24 cellular contexts compared by ENCODE assay signal in genomic region chr15:61946778-61947177, GRCh38.
DNase-seq lines count a peak whose midpoint lies in the region; ATAC-seq and TF ChIP-seq lines count a peak whose summit lies in the region.
"Had no signal": no experiment of that assay in that cellular context is flagged by ENCODE, and none has a peak within 500 bp of the region (broad histone marks: within the 10 kb centered on the region; RNA-seq: fewer than 3 reads in every experiment).

No MANE protein-coding gene starts in this region.

- H3K27me3 ChIP-seq in SK-N-SH (ENCODE audit: insufficient read depth), result no peaks in the 10 kb centered on the region

- DNase-seq in SK-N-SH (no peak), RWPE1 (ENCODE audit: low spot score) (peak; percentile 4), fibroblast of gingiva (ENCODE audit: low read depth) (peak; percentile 38), DMS 273 treated with DMSO at 0.1 percent for 48 hours (lab: John Stamatoyannopoulos, UW) (no peak), putamen (ENCODE audit: low spot score) (no peak)
- no peak for DNase-seq in activated T-helper 2 cell treated with anti-CD3 and anti-CD28 coated beads, Interferon-gamma antibody, Interleukin-2, Interleukin-4, amounts not matched to agents 10 μg/mL and 5 μg/mL and 100 μg/mL, durations not matched to agents 14 hours and 24 hours and 36 hours (ENCODE audit: low spot score)
- DNase-seq: activated CD4-positive, CD25-positive, alpha-beta regulatory T cell treated with anti-CD3 and anti-CD28 coated beads, Interleukin-2, amount 50 U/mL, for 72 hours; activated CD8-positive, alpha-beta memory T cell treated with anti-CD3 and anti-CD28 coated beads for 24 hours; activated naive CD4-positive, alpha-beta T cell treated with Interleukin-2 at 50 U/mL for 16 hours; activated T-cell treated with anti-CD3 and anti-CD28 coated beads, Interleukin-2, amount 50 U/mL, for 24 hours; cerebellar nuclear complex; effector CD8-positive, alpha-beta T cell; mesendoderm; naive thymus-derived CD4-positive, alpha-beta T cell; NCI-H1092; NCI-H1930; stimulated activated CD4-positive, alpha-beta T cell treated with anti-CD3 and anti-CD28 coated beads, Interleukin-2, amount 100 ng/mL, for 48 hours; stimulated activated naive CD4-positive, alpha-beta T cell had no signal

- H3K27me3 Mint-ChIP-seq in activated T-helper 2 cell treated with anti-CD3 and anti-CD28 coated beads, Interferon-gamma antibody, Interleukin-2, Interleukin-4, amounts not matched to agents 10 μg/mL and 5 μg/mL and 100 μg/mL, durations not matched to agents 14 hours and 24 hours and 36 hours (ENCODE audit: low read depth), result no peaks in the 10 kb centered on the region
- H3K27me3 Mint-ChIP-seq: activated T-cell treated with anti-CD3 and anti-CD28 coated beads, Interleukin-2, amount 50 U/mL, for 24 hours; naive thymus-derived CD4-positive, alpha-beta T cell had no signal

- no peaks in the 10 kb centered on the region for H3K79me2 ChIP-seq in SK-N-SH (ENCODE audit: insufficient read depth)

- H3K4me3 Mint-ChIP-seq in activated T-helper 2 cell treated with anti-CD3 and anti-CD28 coated beads, Interferon-gamma antibody, Interleukin-2, Interleukin-4, amounts not matched to agents 10 μg/mL and 5 μg/mL and 100 μg/mL, durations not matched to agents 14 hours and 24 hours and 36 hours (ENCODE audit: low read depth), result no peak overlapping the region
- H3K4me3 Mint-ChIP-seq: activated T-cell treated with anti-CD3 and anti-CD28 coated beads, Interleukin-2, amount 50 U/mL, for 24 hours; naive thymus-derived CD4-positive, alpha-beta T cell had no signal

- no peak overlapping the region for H3K27ac Mint-ChIP-seq in activated T-helper 2 cell treated with anti-CD3 and anti-CD28 coated beads, Interferon-gamma antibody, Interleukin-2, Interleukin-4, amounts not matched to agents 10 μg/mL and 5 μg/mL and 100 μg/mL, durations not matched to agents 14 hours and 24 hours and 36 hours
- H3K27ac Mint-ChIP-seq: activated T-cell treated with anti-CD3 and anti-CD28 coated beads, Interleukin-2, amount 50 U/mL, for 24 hours; naive thymus-derived CD4-positive, alpha-beta T cell had no signal

- H3K9me2 ChIP-seq in SK-N-SH, result no peaks in the 10 kb centered on the region

- intact Hi-C loops in activated T-helper 2 cell treated with anti-CD3 and anti-CD28 coated beads, Interferon-gamma antibody, Interleukin-2, Interleukin-4, amounts not matched to agents 10 μg/mL and 5 μg/mL and 100 μg/mL, durations not matched to agents 14 hours and 24 hours and 36 hours (cut with micrococcal nuclease), result no loop called here

- no peak for TF ChIP-seq EP300 in SK-N-SH (IDR thresholded peaks at IDR 0.05; ENCODE audit: borderline replicate concordance in 1 of 2, low read depth in 1 of 2, low read length in 1 of 2)

- CTCF ChIA-PET in SK-N-SH (lab: Yijun Ruan, JAX) (no interaction called here), RWPE1 (lab: Yijun Ruan, JAX) (interaction anchor here (0.7 kb wide), 1 partner anchor 82 kb away, joined by 3 read pairs; no protein-coding TSS in a partner anchor)

- H3K4me3 ChIP-seq in SK-N-SH (ENCODE audit: low read depth in 2 of 2, low read length in 1 of 2), result no peak overlapping the region

- H3F3A ChIP-seq in SK-N-SH (replicated peaks; ENCODE audit: insufficient read depth), result peaks cover 16% of the 10 kb centered on the region

- H3K9me3 Mint-ChIP-seq in activated T-helper 2 cell treated with anti-CD3 and anti-CD28 coated beads, Interferon-gamma antibody, Interleukin-2, Interleukin-4, amounts not matched to agents 10 μg/mL and 5 μg/mL and 100 μg/mL, durations not matched to agents 14 hours and 24 hours and 36 hours, result peaks cover 10% of the 10 kb centered on the region
- H3K9me3 Mint-ChIP-seq: activated T-cell treated with anti-CD3 and anti-CD28 coated beads, Interleukin-2, amount 50 U/mL, for 24 hours had no signal

- peaks cover 63 to 69% of the 10 kb centered on the region in 2 experiments for H3K36me3 ChIP-seq in SK-N-SH (replicated peaks in 1 of 2; ENCODE audit: control insufficient read depth in 1 of 2, insufficient read depth in 2 of 2, low read length in 1 of 2)

- TF ChIP-seq CTCF in SK-N-SH (IDR thresholded peaks at IDR 0.05) (no peak), RWPE1 (conservative IDR thresholded peaks at IDR 0.05; ENCODE audit: low read depth) (no peak)

- POLR2A ChIA-PET in SK-N-SH (lab: Yijun Ruan, JAX), result no interaction called here
- POLR2A ChIA-PET in RWPE1 (lab: Yijun Ruan, JAX; ENCODE audit: low non-redundant PET), result no interaction called here

- H3K27ac ChIP-seq in SK-N-SH (ENCODE audit: low read depth in 2 of 2, low read length in 1 of 2), result no peak overlapping the region
- H3K27ac ChIP-seq in RWPE1, result no peak overlapping the region
- H3K27ac ChIP-seq: 22Rv1, C4-2B had no signal

- TF ChIP-seq RAD21 in SK-N-SH (IDR thresholded peaks at IDR 0.05; ENCODE audit: low read length), result no peak

- no peak overlapping the region for H3K9ac ChIP-seq in SK-N-SH

- no peak overlapping the region for H2AFZ ChIP-seq in SK-N-SH (ENCODE audit: low read depth)

- H3K9me3 ChIP-seq in SK-N-SH, result no peaks in the 10 kb centered on the region

- H3K4me1 Mint-ChIP-seq in activated T-helper 2 cell treated with anti-CD3 and anti-CD28 coated beads, Interferon-gamma antibody, Interleukin-2, Interleukin-4, amounts not matched to agents 10 μg/mL and 5 μg/mL and 100 μg/mL, durations not matched to agents 14 hours and 24 hours and 36 hours (ENCODE audit: low read depth), result no peaks in the 10 kb centered on the region

- ATAC-seq in SK-N-SH treated with all-trans-retinoic acid at 6 μM for 48 hours (no peak), HG03521 (IDR thresholded peaks at IDR 0.05; ENCODE audit: unreplicated experiment) (no peak)
- ATAC-seq: esophagus mucosa; naive thymus-derived CD4-positive, alpha-beta T cell; Right ventricle myocardium inferior had no signal

- peaks cover 44% of the 10 kb centered on the region for H3K36me3 Mint-ChIP-seq in activated T-helper 2 cell treated with anti-CD3 and anti-CD28 coated beads, Interferon-gamma antibody, Interleukin-2, Interleukin-4, amounts not matched to agents 10 μg/mL and 5 μg/mL and 100 μg/mL, durations not matched to agents 14 hours and 24 hours and 36 hours (ENCODE audit: low read depth)

- H3K4me2 ChIP-seq in SK-N-SH, result no peak overlapping the region

- H4K20me1 ChIP-seq in SK-N-SH (ENCODE audit: insufficient read depth), result no peaks in the 10 kb centered on the region

- H3K4me1 ChIP-seq in SK-N-SH (ENCODE audit: control insufficient read depth in 1 of 2, insufficient read depth in 2 of 2, low read depth in 1 of 2, low read length in 1 of 2), result peaks cover 0 to 4% of the 10 kb centered on the region in 2 experiments; a peak in 2 of 4 replicates

TF ChIP-seq in SK-N-SH, 30 proteins besides CTCF, POLR2A, EP300 and RAD21:
- TF ChIP-seq FOSL2 (IDR thresholded peaks at IDR 0.05; ENCODE audit: borderline replicate concordance, low read depth) (peak; percentile 39; the same call in 1 of the 2 replicates), SIN3A (IDR thresholded peaks at IDR 0.05; ENCODE audit: borderline replicate concordance, low read depth, low read length) (no peak), JUND (IDR thresholded peaks at IDR 0.05) (0 out of 2 replicates have a peak, but pooled peaks have one; percentile 26), YY1 (IDR thresholded peaks at IDR 0.05; ENCODE audit: low read depth) (no peak)

TF ChIP-seq in SK-N-SH treated with all-trans-retinoic acid at 6 μM for 48 hours, 23 proteins besides CTCF, POLR2A, EP300 and RAD21:
- TF ChIP-seq ESRRG (CRISPR knock-in tag; IDR thresholded peaks at IDR 0.05) (no peak), TCF4 (CRISPR knock-in tag; IDR thresholded peaks at IDR 0.05; ENCODE audit: borderline replicate concordance) (no peak), PATZ1 (CRISPR knock-in tag; IDR thresholded peaks at IDR 0.05; ENCODE audit: borderline replicate concordance) (no peak), SNAI2 (CRISPR knock-in tag; IDR thresholded peaks at IDR 0.05) (no peak), ARNTL (CRISPR knock-in tag; IDR thresholded peaks at IDR 0.05; ENCODE audit: borderline replicate concordance, low read depth) (no peak), ISL1 (CRISPR knock-in tag; IDR thresholded peaks at IDR 0.05) (no peak), CREB5 (CRISPR knock-in tag; IDR thresholded peaks at IDR 0.05; ENCODE audit: low read depth) (no peak), TOX (CRISPR knock-in tag; IDR thresholded peaks at IDR 0.05; ENCODE audit: borderline replicate concordance) (no peak), BACH2 (CRISPR knock-in tag; IDR thresholded peaks at IDR 0.05; ENCODE audit: borderline replicate concordance) (no peak), ZC3H10 (CRISPR knock-in tag; IDR thresholded peaks at IDR 0.05) (no peak)

Comparison
In these comparisons a context has a peak if more than half of its experiments do, and no peak if none do; other contexts are left out.
1. DNase-seq: peak in RWPE1 (single experiment) and fibroblast of gingiva (single experiment); none in SK-N-SH (single experiment), activated T-helper 2 cell treated with anti-CD3 and anti-CD28 coated beads, Interferon-gamma antibody, Interleukin-2, Interleukin-4, amounts not matched to agents 10 μg/mL and 5 μg/mL and 100 μg/mL, durations not matched to agents 14 hours and 24 hours and 36 hours (single experiment), DMS 273 treated with DMSO at 0.1 percent for 48 hours (single experiment) and putamen (single experiment).